In genomic region chr3:158644345-158644908, GRCh38 we compare ENCODE assay signal across 8 cellular contexts. TPM values are rescaled to one million over a fixed set of nuclear protein-coding genes. Genes with fewer than 3 reads are reported as not detected.
DNase-seq lines count a peak whose midpoint lies in the region; ATAC-seq, FAIRE-seq and TF ChIP-seq lines count a peak whose summit lies in the region.

TSS of gene GFM1 (plus strand) at chr3:158644527. CDS start at chr3:158644635, 108 bp downstream.

- no peak within 1 kb of the TSS for H2AK5ac ChIP-seq in H1 (ENCODE audit: low read depth, low read length)
- H2AK5ac ChIP-seq in mesenchymal stem cell (ENCODE audit: low read length, severe bottlenecking), result no peak within 1 kb of the TSS

- H3K4me1 ChIP-seq in H1 (replicated peaks in 1 of 4; ENCODE audit: control insufficient read depth in 3 of 4, insufficient read depth in 4 of 4, low read length in 3 of 4) (no peaks in the 10 kb centered on the region), mesenchymal stem cell (ENCODE audit: control insufficient read depth, insufficient read depth, low read depth, low read length) (no peaks in the 10 kb centered on the region)

- TF ChIP-seq POLR2A in H1 (IDR thresholded peaks at IDR 0.05; ENCODE audit: control extremely low read depth in 1 of 2, low read depth in 2 of 2, low read length in 2 of 2), result peak; percentile 22 to 83

- peak within 1 kb of the TSS; percentile 32 for H4K5ac ChIP-seq in H1 (ENCODE audit: insufficient read length, low read depth, low read length)

- POLR2A ChIA-PET in H1 (lab: Charles Lee; ENCODE audit: partially characterized antibody), result interaction anchor here (0.5 to 2.6 kb wide), 9 partner anchors 11 to 1427 kb away, joined by 3 to 15 read pairs (median 3); partner anchors contain the start of genes LXN and MLF1

- H3K27ac ChIP-seq in H1 (ENCODE audit: low read depth, low read length) (peak within 1 kb of the TSS; percentile 77; the same call in 1 of the 2 replicates), mesenchymal stem cell (ENCODE audit: low read length, poor library complexity, severe bottlenecking) (peak within 1 kb of the TSS; percentile 73)

- H4K8ac ChIP-seq in H1 (ENCODE audit: extremely low read depth, insufficient read depth, low read length) (peak within 1 kb of the TSS; percentile 97), mesenchymal stem cell (ENCODE audit: low read length) (peak within 1 kb of the TSS; percentile 96)

- H4K20me1 ChIP-seq in H1 (replicated peaks in 1 of 2; ENCODE audit: control insufficient read depth in 1 of 2, insufficient read depth in 2 of 2, low read length in 2 of 2), result no peaks in the 10 kb centered on the region

- H3K9ac ChIP-seq in H1 (replicated peaks in 1 of 4; ENCODE audit: extremely low read depth in 1 of 4, low read depth in 3 of 4, low read length in 3 of 4) (peak within 1 kb of the TSS in 3 of 4 experiments; percentile 49 to 73 (median 68); a peak in 6 of 7 replicates), mesenchymal stem cell (ENCODE audit: low read length) (peak within 1 kb of the TSS; percentile 98)

- no peaks in the 10 kb centered on the region for H3K79me1 ChIP-seq in H1 (ENCODE audit: low read depth, low read length)
- H3K79me1 ChIP-seq in mesenchymal stem cell (replicated peaks; ENCODE audit: low read length, poor library complexity, severe bottlenecking), result peaks cover 5% of the 10 kb centered on the region

- H2BK12ac ChIP-seq in H1 (ENCODE audit: low read depth, low read length) (no peak within 1 kb of the TSS), mesenchymal stem cell (ENCODE audit: low read length in 2 of 2) (no peak within 1 kb of the TSS)

- H2AFZ ChIP-seq in H1 (ENCODE audit: low read length), result peak within 1 kb of the TSS; percentile 96
- peak within 1 kb of the TSS; percentile 87 for H2AFZ ChIP-seq in mesenchymal stem cell (ENCODE audit: low read depth, low read length)

- peak; percentile 93 for FAIRE-seq in H1 (lab: Jason Lieb, UNC)

- H3K9me3 ChIP-seq in H1 (ENCODE audit: insufficient read depth in 2 of 2, low read depth in 1 of 2, low read length in 1 of 2), result no peaks in the 10 kb centered on the region
- no peaks in the 10 kb centered on the region for H3K9me3 ChIP-seq in mesenchymal stem cell (ENCODE audit: control insufficient read depth, low read length)

- peak within 1 kb of the TSS; percentile 78 for H2BK5ac ChIP-seq in H1 (ENCODE audit: low read depth, low read length)
- H2BK5ac ChIP-seq in mesenchymal stem cell (ENCODE audit: low read depth, low read length, poor library complexity, severe bottlenecking), result no peak within 1 kb of the TSS

- TF ChIP-seq EP300 in H1 (IDR thresholded peaks at IDR 0.05; ENCODE audit: borderline replicate concordance in 1 of 2, low read depth in 2 of 2, low read length in 2 of 2), result no peak

- TF ChIP-seq CTCF in H1 (IDR thresholded peaks at IDR 0.05; ENCODE audit: control extremely low read depth in 1 of 3, insufficient read depth in 1 of 3, low read depth in 1 of 3, low read length in 3 of 3), result peak; percentile 81 to 95 (median 91)

- CTCF ChIA-PET in H1 (lab: Charles Lee; ENCODE audit: partially characterized antibody), result interaction anchor here (0.6 to 5.7 kb wide), 35 partner anchors 9 to 1338 kb away, joined by 3 to 45 read pairs (median 4); partner anchors contain the start of gene LXN

- peak within 1 kb of the TSS; percentile 26 to 67 for H3K4me2 ChIP-seq in H1 (ENCODE audit: insufficient read depth in 1 of 2, low read depth in 2 of 2, low read length in 2 of 2)
- H3K4me2 ChIP-seq in mesenchymal stem cell (ENCODE audit: low read length, poor library complexity, severe bottlenecking), result peak within 1 kb of the TSS; percentile 13

- H3K79me2 ChIP-seq in H1 (ENCODE audit: control insufficient read depth in 1 of 2, insufficient read depth in 2 of 2, low read length in 2 of 2), result peaks cover 0 to 29% of the 10 kb centered on the region in 2 experiments; a peak in 3 of 4 replicates

- WGBS in H1 (ENCODE audit: extremely low coverage in 1 of 2, insufficient coverage in 1 of 2, insufficient read length in 1 of 2, insufficient replicate concordance in 2 of 2, low coverage in 1 of 2, low lambda C conversion rate in 2 of 2, missing lambda C conversion rate in 1 of 2), 2 experiments, result 2% methylated on average over 42 of the region's 42 CpGs; no CpG with 5 or more reads in 1 of the 2 experiments
- WGBS in mesenchymal stem cell, result 2% methylated on average over 42 of the region's 42 CpGs

- H3K14ac ChIP-seq in H1 (ENCODE audit: insufficient read length) (no peak within 1 kb of the TSS), mesenchymal stem cell (ENCODE audit: low read length in 2 of 2) (peak within 1 kb of the TSS in 1 of 2 experiments; percentile 91)

- no peak within 1 kb of the TSS for H3K18ac ChIP-seq in H1 (ENCODE audit: extremely low read depth, low read length)
- H3K18ac ChIP-seq in mesenchymal stem cell (ENCODE audit: low read depth in 1 of 2, low read length in 2 of 2), result peak within 1 kb of the TSS; percentile 85 to 94

- no peak within 1 kb of the TSS for H2BK15ac ChIP-seq in H1 (ENCODE audit: low read length)
- H2BK15ac ChIP-seq in mesenchymal stem cell (ENCODE audit: low read depth, poor library complexity, severe bottlenecking), result no peak within 1 kb of the TSS

- peak; percentile 97 for ATAC-seq in GM19468 (IDR thresholded peaks at IDR 0.05; ENCODE audit: extremely low read depth, unreplicated experiment)

- H3K23me2 ChIP-seq in H1 (ENCODE audit: low read depth, low read length), result no peaks in the 10 kb centered on the region

- H3K4ac ChIP-seq in H1 (replicated peaks; ENCODE audit: insufficient read length, low read depth, low read length) (peak within 1 kb of the TSS; percentile 25), mesenchymal stem cell (ENCODE audit: low read depth in 1 of 2, low read length in 2 of 2) (peak within 1 kb of the TSS; percentile 65 to 93)

- H3K4me3 ChIP-seq in H1 (ENCODE audit: extremely low read depth in 1 of 4, insufficient read depth in 2 of 4, low read depth in 3 of 4, low read length in 4 of 4) (peak within 1 kb of the TSS; percentile 80 to 95 (median 92)), mesenchymal stem cell (ENCODE audit: insufficient read depth in 1 of 2, low read depth in 1 of 2, low read length in 2 of 2) (peak within 1 kb of the TSS; percentile 92 to 96)

- peaks cover 3 to 9% (median 4%) of the 10 kb centered on the region in 4 experiments; a peak in 3 of 8 replicates for H3K36me3 ChIP-seq in H1 (ENCODE audit: control insufficient read depth in 2 of 4, insufficient read depth in 4 of 4, low read length in 3 of 4)
- H3K36me3 ChIP-seq in mesenchymal stem cell (ENCODE audit: control insufficient read depth in 1 of 2, insufficient read depth in 2 of 2, low read depth in 1 of 2, low read length in 2 of 2), result peaks cover 3 to 35% of the 10 kb centered on the region in 2 experiments

- no peak within 1 kb of the TSS for H2BK20ac ChIP-seq in H1 (ENCODE audit: low read length)

- H3K56ac ChIP-seq in H1 (replicated peaks; ENCODE audit: insufficient read length, low read depth, low read length), result peak within 1 kb of the TSS; percentile 78

- H3K27me3 ChIP-seq in H1 (replicated peaks in 1 of 4; ENCODE audit: control insufficient read depth in 3 of 4, extremely low read depth in 1 of 4, insufficient read depth in 3 of 4, low read length in 3 of 4) (no peaks in the 10 kb centered on the region), mesenchymal stem cell (ENCODE audit: control insufficient read depth in 1 of 2, insufficient read depth in 1 of 2, low read length in 2 of 2) (no peaks in the 10 kb centered on the region)

- H3K23ac ChIP-seq in H1 (ENCODE audit: insufficient read length) (no peak within 1 kb of the TSS), mesenchymal stem cell (ENCODE audit: low read length in 2 of 2) (peak within 1 kb of the TSS in 1 of 2 experiments; percentile 69)

- DNase-seq in COLO829 (ENCODE audit: low spot score), result peak; percentile 93
- peak; percentile 98 for DNase-seq in HT-29 (ENCODE audit: low spot score)
- peak; percentile 98 to 100 for DNase-seq in NOMO-1 (lab: John Stamatoyannopoulos, UW; ENCODE audit: unreplicated experiment in 2 of 2)
- DNase-seq in activated CD8-positive, alpha-beta memory T cell treated with anti-CD3 and anti-CD28 coated beads for 4 hours (ENCODE audit: low read depth in 2 of 2), result peak; percentile 73 to 80
- DNase-seq in H1 (ENCODE audit: low read depth in 1 of 2, low spot score in 2 of 2), result peak; percentile 80 to 87
- DNase-seq in mesenchymal stem cell, result peak; percentile 98
- DNase-seq in stimulated activated CD8-positive, alpha-beta memory T cell treated with anti-CD3 and anti-CD28 coated beads, Interleukin-15, amount 100 ng/mL, for 1 hour (ENCODE audit: low read depth), result peak; percentile 71

- no peak within 1 kb of the TSS for H4K91ac ChIP-seq in H1 (replicated peaks; ENCODE audit: insufficient read length, low read length)
- peak within 1 kb of the TSS; percentile 54 for H4K91ac ChIP-seq in mesenchymal stem cell (ENCODE audit: low read length)

- no peak within 1 kb of the TSS for H2BK120ac ChIP-seq in H1 (replicated peaks; ENCODE audit: low read depth, low read length)
- H2BK120ac ChIP-seq in mesenchymal stem cell (ENCODE audit: low read depth, low read length), result peak within 1 kb of the TSS; percentile 52

- peak; percentile 50 to 56 for TF ChIP-seq RAD21 in H1 (IDR thresholded peaks at IDR 0.05 in 1 of 2, conservative IDR thresholded peaks at IDR 0.05 in 1 of 2; ENCODE audit: low read depth in 2 of 2, low read length in 2 of 2)

TF ChIP-seq in H1, 55 proteins besides CTCF, POLR2A, EP300 and RAD21 (continues in another document):
- TF ChIP-seq GTF2F1 (IDR thresholded peaks at IDR 0.05; ENCODE audit: borderline replicate concordance, low read depth, low read length), result no peak
- peak; percentile 70; the same call in 1 of the 2 replicates for TF ChIP-seq CREB1 (IDR thresholded peaks at IDR 0.05)
- TF ChIP-seq KDM5A (IDR thresholded peaks at IDR 0.05; ENCODE audit: low read length), result 0 out of 2 replicates have a peak, but pooled peaks have one; percentile 18
- TF ChIP-seq SIN3A (conservative IDR thresholded peaks at IDR 0.05 in 1 of 2, IDR thresholded peaks at IDR 0.05 in 1 of 2; ENCODE audit: low read depth in 1 of 2, low read length in 2 of 2), result peak; percentile 85 to 94; a peak in 3 of 4 replicates
- peak; percentile 86 for TF ChIP-seq CTBP2 (IDR thresholded peaks at IDR 0.05; ENCODE audit: borderline replicate concordance, insufficient read depth, insufficient read length, low read length)

RNA-seq across cellular contexts. Expression of gene GFM1, which starts in this region (rescaled TPM):
- 28.2 and 30.9 TPM in 2 replicates for total RNA-seq in HT-29 (2014; rRNA removed; shearing (Covaris generic))
- 42.6 and 45.3 TPM in 2 replicates for total RNA-seq in H1 (2021; fragmentation: NEBNext Ultra II Directional; extraction: Animal tissue kit (Norgen Biotek cat#: 25700))
- polyA plus RNA-seq in H1 (2011; rRNA removed), result 8.1 and 10.9 TPM in 2 replicates
- polyA plus RNA-seq in H1 (2011; cell fraction: cytosol; rRNA removed), result 15.3 TPM
- polyA plus RNA-seq in H1 (2011; cell fraction: nucleus; rRNA removed), result 15.9 TPM
- 22.6 to 33.4 TPM (median 26.2 TPM) in 4 replicates for polyA plus RNA-seq in H1 (2012, experiment 1 of 2)
- 2.7 TPM for polyA plus RNA-seq in H1 (2012, experiment 2 of 2)
- polyA plus RNA-seq in H1 (2013, experiment 1 of 2), result 30.4 TPM
- 27.9 TPM for polyA plus RNA-seq in H1 (2013, experiment 2 of 2)
- 32.0 and 44.7 TPM in 2 replicates for polyA minus RNA-seq in H1 (2011; rRNA and poly(A)+ RNA removed)
- 18.2 TPM for polyA minus RNA-seq in H1 (2011; cell fraction: cytosol; rRNA and poly(A)+ RNA removed)
- 68.7 TPM for polyA minus RNA-seq in H1 (2011; cell fraction: nucleus; rRNA and poly(A)+ RNA removed)
- polyA plus RNA-seq in mesenchymal stem cell (2013, experiment 1 of 2), result 20.4 TPM
- polyA plus RNA-seq in mesenchymal stem cell (2013, experiment 2 of 2), result 21.4 TPM

Comparison
In these comparisons a context has a peak if more than half of its experiments do, and no peak if none do; other contexts are left out.
1. Peak in every context shown above with its lines: DNase-seq, ATAC-seq, H3K4me3 ChIP-seq and H3K27ac ChIP-seq.